18 cellular contexts compared by ENCODE assay signal in the genomic region with DNA sequence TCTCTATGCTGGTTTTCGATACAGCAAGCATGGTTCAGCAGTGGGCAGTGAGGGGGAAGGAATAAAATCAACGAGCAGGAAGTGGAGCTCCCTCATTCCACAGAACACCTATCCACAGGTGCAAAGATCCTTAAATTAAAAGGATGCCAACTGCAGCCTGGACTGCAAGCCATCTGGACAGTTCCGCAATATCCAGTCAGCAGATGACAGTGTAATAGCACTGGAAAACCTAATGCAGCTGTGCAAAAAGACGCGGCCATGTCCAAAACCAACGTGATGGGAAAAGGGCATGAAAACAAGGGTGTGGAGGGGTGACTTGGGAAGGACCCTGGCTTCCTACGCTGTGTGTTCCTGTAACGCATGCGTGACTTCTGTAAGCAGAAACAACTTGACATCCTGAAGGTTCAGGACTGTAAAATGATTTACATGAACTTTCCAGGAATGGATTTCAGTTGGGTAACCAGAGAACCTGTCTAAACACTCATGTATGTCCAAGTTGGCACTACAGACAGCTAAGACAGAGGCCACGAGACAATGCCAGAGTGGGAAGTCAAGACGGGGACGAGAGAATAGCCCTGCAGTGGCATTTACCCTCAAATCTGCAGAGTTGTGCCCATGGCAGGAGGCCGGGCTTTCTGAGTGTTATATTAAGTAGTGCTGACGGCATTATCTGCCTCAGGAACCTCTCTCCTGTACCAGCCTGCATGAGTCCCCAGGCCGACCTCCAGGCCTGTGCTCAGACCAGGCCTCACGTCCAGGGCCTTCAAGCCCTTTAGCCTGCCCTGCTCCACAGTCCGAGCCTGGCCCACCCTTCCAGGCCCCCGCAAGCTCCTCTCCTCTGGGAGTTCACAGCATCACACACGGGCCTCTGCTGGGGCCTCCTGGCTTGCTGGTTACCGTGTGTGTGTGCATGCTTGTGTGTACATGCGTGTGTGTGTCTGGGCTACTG. TPM values are rescaled to one million over a fixed set of nuclear protein-coding genes. Genes with fewer than 3 reads are reported as not detected.
DNase-seq lines count a peak whose midpoint lies in the region; ATAC-seq and TF ChIP-seq lines count a peak whose summit lies in the region.
"Had no signal": no experiment of that assay in that cellular context is flagged by ENCODE, and none has a peak within 500 bp of the region (broad histone marks: within the 10 kb centered on the region; RNA-seq: fewer than 3 reads in every experiment).

No MANE protein-coding gene starts in this region.

- no peak overlapping the region for H2BK120ac ChIP-seq in neuronal stem cell (ENCODE audit: low read depth, low read length)

- CTCF ChIA-PET in MCF 10A (lab: Yijun Ruan, JAX) = interaction anchor here (0.6 to 1.0 kb wide), 3 partner anchors 27 to 278 kb away, joined by 3 to 4 read pairs (median 3); no protein-coding TSS in a partner anchor

- H3K14ac ChIP-seq in neuronal stem cell (ENCODE audit: low read length) = no peak overlapping the region

- H3K9ac ChIP-seq in neuronal stem cell (ENCODE audit: low read depth, low read length, poor library complexity) = no peak overlapping the region
- H3K9ac ChIP-seq: BLaER1 treated with 17β-estradiol and CSF1 and Interleukin-3, amounts not matched to agents 10 nM and 100 nM; KMS-11 had no signal

- no peak overlapping the region for H3K4ac ChIP-seq in neuronal stem cell (ENCODE audit: low read length)

- peak overlapping the region; percentile 23 for H3K23ac ChIP-seq in neuronal stem cell (ENCODE audit: low read depth, low read length, poor library complexity)

- ATAC-seq in left cardiac atrium (no peak), heart right ventricle (peak in 5 of 8 donors; percentile 32 to 73 (median 37))
- ATAC-seq: A549, PC-3 had no signal

- no peak overlapping the region for H3K4me3 Mint-ChIP-seq in MCF 10A (ENCODE audit: unreplicated experiment)
- H3K4me3 Mint-ChIP-seq: CD8-positive, alpha-beta memory T cell had no signal

- H3K79me1 ChIP-seq in neuronal stem cell (ENCODE audit: low read depth, low read length) = peaks cover 17% of the 10 kb centered on the region

- H3K4me1 Mint-ChIP-seq in MCF 10A (ENCODE audit: insufficient read depth, unreplicated experiment) = no peaks in the 10 kb centered on the region

- H2AK5ac ChIP-seq in neuronal stem cell (ENCODE audit: low read depth, low read length) = no peak overlapping the region

- DNase-seq in cardiac muscle cell (ENCODE audit: low read depth in 1 of 2, low spot score in 1 of 2) (no peak), left cardiac atrium (no peak), heart right ventricle (no peak), neuronal stem cell (ENCODE audit: low spot score) (no peak), KG1 (lab: John Stamatoyannopoulos, UW) (no peak), MCF 10A (ENCODE audit: unreplicated experiment) (no peak), NCI-H345 (lab: John Stamatoyannopoulos, UW) (no peak)
- DNase-seq: CD8-positive, alpha-beta memory T cell; DMS79 treated with DMSO at 0.1 percent for 48 hours; NCI-H1417 treated with DMSO at 0.1 percent for 48 hours; NCI-H187 treated with DMSO at 0.1 percent for 48 hours; NCI-H226; PC-3; RPMI8226; SJCRH30 had no signal

- H2BK12ac ChIP-seq in neuronal stem cell (ENCODE audit: low read length) = no peak overlapping the region

- H3K27ac Mint-ChIP-seq in MCF 10A (ENCODE audit: low read depth, unreplicated experiment) = no peak overlapping the region

- no peak for TF ChIP-seq CTCF in cardiac muscle cell (IDR thresholded peaks at IDR 0.05; ENCODE audit: low read depth, low read length)
- no peak for TF ChIP-seq CTCF in heart right ventricle (IDR thresholded peaks at IDR 0.05)
- no peak for TF ChIP-seq CTCF in MCF 10A (IDR thresholded peaks at IDR 0.05; ENCODE audit: unreplicated experiment)

- intact Hi-C loops in left cardiac atrium (cut with DNase I) = no loop called here
- intact Hi-C loops in heart right ventricle (cut with DNase I) = no loop called here
- intact Hi-C loops in MCF 10A (cut with micrococcal nuclease) = no loop called here

- H3K36me3 Mint-ChIP-seq in MCF 10A (ENCODE audit: insufficient read depth, unreplicated experiment) = peaks cover 52% of the 10 kb centered on the region

- no peak overlapping the region for H4K8ac ChIP-seq in neuronal stem cell (ENCODE audit: low read depth, low read length)

- H3K4me1 ChIP-seq in cardiac muscle cell (ENCODE audit: low read depth) = no peaks in the 10 kb centered on the region
- H3K4me1 ChIP-seq in heart right ventricle = peaks cover 6 to 46% (median 27%) of the 10 kb centered on the region in 9 donors
- H3K4me1 ChIP-seq in neuronal stem cell (ENCODE audit: control insufficient read depth in 2 of 2, insufficient read depth in 1 of 2, low read depth in 1 of 2, low read length in 2 of 2) = peaks cover 4 to 9% of the 10 kb centered on the region in 2 donors
- H3K4me1 ChIP-seq: A549 had no signal

- no peak overlapping the region for H2AFZ ChIP-seq in neuronal stem cell (ENCODE audit: low read length)

- H3K27me3 ChIP-seq in cardiac muscle cell = no peaks in the 10 kb centered on the region
- H3K27me3 ChIP-seq in heart right ventricle = no peaks in the 10 kb centered on the region
- H3K27me3 ChIP-seq in neuronal stem cell (ENCODE audit: control insufficient read depth in 3 of 3, insufficient read depth in 3 of 3, low read depth in 1 of 3, low read length in 3 of 3) = no peaks in the 10 kb centered on the region
- H3K27me3 ChIP-seq: BLaER1 treated with 17β-estradiol and CSF1 and Interleukin-3, amounts not matched to agents 10 nM and 100 nM; SJCRH30 had no signal

- H2BK5ac ChIP-seq in neuronal stem cell (ENCODE audit: low read length) = no peak overlapping the region

- H3K36me3 ChIP-seq in cardiac muscle cell (peaks cover 14% of the 10 kb centered on the region), heart right ventricle (peaks cover 0 to 68% (median 8%) of the 10 kb centered on the region in 9 donors), neuronal stem cell (replicated peaks in 1 of 2; ENCODE audit: control insufficient read depth in 2 of 2, insufficient read depth in 2 of 2, low read length in 2 of 2) (peaks cover 18 to 82% of the 10 kb centered on the region in 2 donors)

- H3K9me3 Mint-ChIP-seq in MCF 10A (ENCODE audit: unreplicated experiment) = no peaks in the 10 kb centered on the region
- H3K9me3 Mint-ChIP-seq: CD8-positive, alpha-beta memory T cell had no signal

- H3K27ac ChIP-seq in cardiac muscle cell = peak overlapping the region; percentile 51
- H3K27ac ChIP-seq in heart right ventricle = peak overlapping the region in 5 of 10 donors; percentile 18 to 67 (median 63)
- no peak overlapping the region for H3K27ac ChIP-seq in neuronal stem cell (replicated peaks; ENCODE audit: low read length)
- H3K27ac ChIP-seq: A549; BLaER1 treated with 17β-estradiol and CSF1 and Interleukin-3, amounts not matched to agents 10 nM and 100 nM; KMS-11; SJCRH30 had no signal

- POLR2A ChIA-PET in MCF 10A (lab: Yijun Ruan, JAX) = no interaction called here

- H3K4me3 ChIP-seq in cardiac muscle cell = no peak overlapping the region
- no peak overlapping the region for H3K4me3 ChIP-seq in heart right ventricle
- H3K4me3 ChIP-seq in neuronal stem cell (ENCODE audit: low read length in 2 of 2) = no peak overlapping the region
- H3K4me3 ChIP-seq: A549; BLaER1 treated with 17β-estradiol and CSF1 and Interleukin-3, amounts not matched to agents 10 nM and 100 nM; SJCRH30 had no signal

- H3K27me3 Mint-ChIP-seq in MCF 10A (ENCODE audit: insufficient read depth, unreplicated experiment) = no peaks in the 10 kb centered on the region
- H3K27me3 Mint-ChIP-seq: CD8-positive, alpha-beta memory T cell had no signal

- 73 to 82% methylated on average over 21 of the region's 21 CpGs for WGBS in heart right ventricle, 2 donors
- WGBS in neuronal stem cell (ENCODE audit: extremely low coverage in 2 of 2, insufficient read length in 2 of 2, insufficient replicate concordance in 1 of 2), 2 donors = no CpG with 5 or more reads among the region's 21 CpGs

- no peak overlapping the region for H4K91ac ChIP-seq in neuronal stem cell (ENCODE audit: low read depth, low read length, poor library complexity)

- H3K18ac ChIP-seq in neuronal stem cell (ENCODE audit: low read length) = no peak overlapping the region

- H3K4me2 ChIP-seq in neuronal stem cell (ENCODE audit: insufficient read depth, low read length, poor library complexity, severe bottlenecking) = no peak overlapping the region
- H3K4me2 ChIP-seq: A549, KMS-11 had no signal

- no peak overlapping the region for H2BK15ac ChIP-seq in neuronal stem cell (ENCODE audit: low read length)

- BruUV-seq in MCF 10A (replicated peaks; lab: Mats Ljungman, UMichigan) = no TSS peak

- H3K9me3 ChIP-seq in cardiac muscle cell (ENCODE audit: low read depth) (no peaks in the 10 kb centered on the region), heart right ventricle (no peaks in the 10 kb centered on the region), neuronal stem cell (replicated peaks in 1 of 2; ENCODE audit: control insufficient read depth in 2 of 2, insufficient read depth in 1 of 2, low read depth in 1 of 2, low read length in 2 of 2) (no peaks in the 10 kb centered on the region)
- H3K9me3 ChIP-seq: A549; BLaER1 treated with 17β-estradiol and CSF1 and Interleukin-3, amounts not matched to agents 10 nM and 100 nM; SJCRH30 had no signal

RNA-seq across cellular contexts. Expression of gene CAPS, which starts 26.5 kb away (rescaled TPM):
- total RNA-seq in cardiac muscle cell (14.4 and 23.6 TPM in 2 replicates), left cardiac atrium (1 to 10 TPM; 6.6 to 6.9 TPM), heart right ventricle (1 to 10 TPM; 1.3 to 4.2 (median 2.8) TPM), MCF 10A (2022) (7.3 and 8.5 TPM in 2 replicates)
- polyA plus RNA-seq in cardiac muscle cell (14.1 and 17.7 TPM in 2 replicates), heart right ventricle (10 to 100 TPM in 1 of 2 donors, 1 to 10 TPM in 1; 3.2 to 14.1 TPM)
- polyA plus RNA-seq in neuronal stem cell (2013, experiment 1 of 2) = 3.0 TPM
- polyA plus RNA-seq in neuronal stem cell (2013, experiment 2 of 2) = 3.0 TPM

RNA-seq across cellular contexts. Expression of gene VMAC, which starts 35.9 kb away (rescaled TPM):
- total RNA-seq in cardiac muscle cell (13.0 and 23.1 TPM in 2 replicates), left cardiac atrium (1 to 10 TPM; 1.9 to 3.3 TPM), heart right ventricle (1 to 10 TPM; 1.3 to 3.9 (median 2.5) TPM), MCF 10A (2022) (6.6 and 7.0 TPM in 2 replicates)
- polyA plus RNA-seq in cardiac muscle cell (3.9 and 6.2 TPM in 2 replicates), heart right ventricle (1 to 10 TPM; 1.4 to 5.8 TPM)
- polyA plus RNA-seq in neuronal stem cell (2013, experiment 1 of 2) = 2.7 TPM
- 2.4 TPM for polyA plus RNA-seq in neuronal stem cell (2013, experiment 2 of 2)

RNA-seq across cellular contexts. Expression of gene NDUFA11, which starts 36.9 kb away (rescaled TPM):
- total RNA-seq in cardiac muscle cell (295 and 485 TPM in 2 replicates), left cardiac atrium (100 to 1,000 TPM; 503 to 537 TPM), heart right ventricle (100 to 1,000 TPM; 451 to 574 (median 513) TPM), MCF 10A (2022) (239 and 243 TPM in 2 replicates)
- polyA plus RNA-seq in cardiac muscle cell (738 and 760 TPM in 2 replicates), heart right ventricle (1,000 to 10,000 TPM in 1 of 2 donors, 100 to 1,000 TPM in 1; 760 to 1,143 TPM)
- polyA plus RNA-seq in neuronal stem cell (2013, experiment 1 of 2) = 244 TPM
- polyA plus RNA-seq in neuronal stem cell (2013, experiment 2 of 2) = 235 TPM

RNA-seq across cellular contexts. Expression of gene RANBP3, which starts 37.4 kb away (rescaled TPM):
- 102 and 108 TPM in 2 replicates for total RNA-seq in cardiac muscle cell
- polyA plus RNA-seq in cardiac muscle cell = 17.7 and 18.3 TPM in 2 replicates
- 10 to 100 TPM; 44.7 to 52.7 TPM for total RNA-seq in left cardiac atrium
- total RNA-seq in heart right ventricle = 10 to 100 TPM; 51.4 to 76.1 (median 63.3) TPM
- 10 to 100 TPM; 29.5 to 45.2 TPM for polyA plus RNA-seq in heart right ventricle
- polyA plus RNA-seq in neuronal stem cell (2013, experiment 1 of 2) = 112 TPM
- polyA plus RNA-seq in neuronal stem cell (2013, experiment 2 of 2) = 111 TPM
- total RNA-seq in MCF 10A (2022) = 57.9 and 59.5 TPM in 2 replicates

Comparison
In these comparisons a context has a peak if more than half of its experiments do, and no peak if none do; other contexts are left out.
1. ATAC-seq: peak in heart right ventricle (5 of 8); none in left cardiac atrium (0 of 2).